Comparison of ENCODE assay signal across 22 cellular contexts in genomic region chr10:81348003-81348402, GRCh38.
A peak's percentile ranks its signal among the peaks of the same experiment; 100 is the strongest.
DNase-seq lines count a peak whose midpoint lies in the region; ATAC-seq and TF ChIP-seq lines count a peak whose summit lies in the region.
"Had no signal": no experiment of that assay in that cellular context is flagged by ENCODE, and none has a peak within 500 bp of the region (broad histone marks: within the 10 kb centered on the region; RNA-seq: fewer than 3 reads in every experiment).

No MANE protein-coding gene starts in this region.

- no peak for TF ChIP-seq POLR2A in right lobe of liver (IDR thresholded peaks at IDR 0.05)

- H3K9me3 Mint-ChIP-seq in chondrocyte (ENCODE audit: low read depth): peaks cover 2% of the 10 kb centered on the region

- WGBS in right lobe of liver (ENCODE audit: insufficient coverage, low coverage, low lambda C conversion rate, missing lambda C conversion rate): 29% methylated on average over 1 of the region's 1 CpG

- H3K79me2 ChIP-seq in OCI-LY3 (ENCODE audit: low read length): no peaks in the 10 kb centered on the region

- no peaks in the 10 kb centered on the region for H3K27me3 Mint-ChIP-seq in chondrocyte (ENCODE audit: low read depth)
- H3K27me3 Mint-ChIP-seq: B cell had no signal

- no peak overlapping the region for H2AFZ ChIP-seq in OCI-LY3 (ENCODE audit: low read depth, low read length)
- H2AFZ ChIP-seq: GM23248 had no signal

- H3K9ac ChIP-seq in OCI-LY3 (ENCODE audit: low read length): no peak overlapping the region
- H3K9ac ChIP-seq: GM23248, KMS-11 had no signal

- no peak for ATAC-seq in right lobe of liver
- ATAC-seq in GM18867 (IDR thresholded peaks at IDR 0.05; ENCODE audit: unreplicated experiment): no peak
- no peak for ATAC-seq in esophagus mucosa
- ATAC-seq: A549, Right ventricle myocardium inferior had no signal

- TF ChIP-seq CTCF in GM06990 (IDR thresholded peaks at IDR 0.05; ENCODE audit: insufficient read depth, low read length, poor library complexity, severe bottlenecking) (peak; percentile 4), OCI-LY3 (IDR thresholded peaks at IDR 0.05; ENCODE audit: low read depth, low read length) (0 out of 2 replicates have a peak, but pooled peaks have one; percentile 11), chondrocyte (IDR thresholded peaks at IDR 0.05) (peak; percentile 12), right lobe of liver (IDR thresholded peaks at IDR 0.05) (peak in 3 of 4 donors; percentile 23 to 29 (median 26))

- H3K4me3 Mint-ChIP-seq in chondrocyte (ENCODE audit: unreplicated experiment): no peak overlapping the region
- H3K4me3 Mint-ChIP-seq: B cell had no signal

- H3K36me3 ChIP-seq in GM06990 (ENCODE audit: control insufficient read depth, insufficient read depth, low read length) (no peaks in the 10 kb centered on the region), OCI-LY3 (replicated peaks; ENCODE audit: low read depth, low read length) (no peaks in the 10 kb centered on the region), right lobe of liver (no peaks in the 10 kb centered on the region)
- H3K36me3 ChIP-seq: HAP-1, SJSA1 had no signal

- H3K9me3 ChIP-seq in OCI-LY3 (ENCODE audit: insufficient read depth, low read length) (no peaks in the 10 kb centered on the region), right lobe of liver (no peaks in the 10 kb centered on the region)
- H3K9me3 ChIP-seq: A549, HAP-1, SJSA1 had no signal

- no peaks in the 10 kb centered on the region for H3K36me3 Mint-ChIP-seq in chondrocyte (ENCODE audit: low read depth)

- intact Hi-C loops in right lobe of liver (cut with DNase I): no loop called here

- H3K27ac ChIP-seq in OCI-LY3 (ENCODE audit: low read length) (no peak overlapping the region), right lobe of liver (no peak overlapping the region)
- H3K27ac ChIP-seq: A549, GM23248, HL-60, KMS-11, SJSA1 had no signal

- H4K20me1 ChIP-seq in OCI-LY3 (ENCODE audit: insufficient read depth, low read length): no peaks in the 10 kb centered on the region

- H3K4me1 ChIP-seq in OCI-LY3 (ENCODE audit: low read length): no peaks in the 10 kb centered on the region
- no peaks in the 10 kb centered on the region for H3K4me1 ChIP-seq in right lobe of liver
- H3K4me1 ChIP-seq: A549, HAP-1, SJSA1 had no signal

- no peak overlapping the region for H3K4me2 ChIP-seq in OCI-LY3 (ENCODE audit: low read length)
- H3K4me2 ChIP-seq: A549, KMS-11 had no signal

- no peak overlapping the region for H3K27ac Mint-ChIP-seq in chondrocyte (ENCODE audit: unreplicated experiment)
- H3K27ac Mint-ChIP-seq: B cell had no signal

- H3K4me3 ChIP-seq in GM06990 (replicated peaks; ENCODE audit: low read depth, low read length) (no peak overlapping the region), OCI-LY3 (ENCODE audit: low read length) (no peak overlapping the region), right lobe of liver (no peak overlapping the region)
- H3K4me3 ChIP-seq: A549, GM23248, HAP-1, SJSA1 had no signal

- H3K4me1 Mint-ChIP-seq in chondrocyte (ENCODE audit: low read depth): no peaks in the 10 kb centered on the region
- H3K4me1 Mint-ChIP-seq: B cell had no signal

- DNase-seq in GM06990 (ENCODE audit: extremely low read depth, insufficient read length) (no peak), chondrocyte (ENCODE audit: low spot score) (no peak), right lobe of liver (no peak), nucleus accumbens (lab: John Stamatoyannopoulos, UW) (no peak)
- DNase-seq: EL, GF-D8, GM23248, NCI-H1417, NCI-H1694 treated with DMSO at 0.1 percent for 48 hours, NCI-H2227 treated with DMSO at 0.1 percent for 48 hours, NCI-H510A, T-helper 1 cell had no signal

- H3K27me3 ChIP-seq in GM06990 (replicated peaks; ENCODE audit: control insufficient read depth, insufficient read depth, low read length) (no peaks in the 10 kb centered on the region), OCI-LY3 (ENCODE audit: low read depth, low read length) (no peaks in the 10 kb centered on the region), right lobe of liver (no peaks in the 10 kb centered on the region)
- H3K27me3 ChIP-seq: SJSA1 had no signal
